In genomic region chr9:125049212-125049611, GRCh38 we compare ENCODE assay signal across 15 cellular contexts.
"Had no signal": no experiment of that assay in that cellular context is flagged by ENCODE, and none has a peak within 500 bp of the region (broad histone marks: within the 10 kb centered on the region; RNA-seq: fewer than 3 reads in every experiment).

No MANE protein-coding gene starts in this region.

- DNase-seq: activated effector memory CD4-positive, alpha-beta T cell treated with Interleukin-2 at 50 U/mL for 16 hours; activated T-cell treated with anti-CD3 and anti-CD28 coated beads, Interleukin-2, amount 50 U/mL, for 1 hour; effector CD8-positive, alpha-beta T cell; naive thymus-derived CD4-positive, alpha-beta T cell; stimulated activated CD4-positive, alpha-beta T cell treated with anti-CD3 and anti-CD28 coated beads, Interleukin-12 subunit alpha, Interleukin-12 subunit beta, amount 100 ng/mL, for 4 hours; stimulated activated naive CD4-positive, alpha-beta T cell treated with Interleukin-2 at 50 U/mL for 16 hours had no signal

- H3K4me3 Mint-ChIP-seq: mesothelial cell of epicardium; naive thymus-derived CD4-positive, alpha-beta T cell; type B pancreatic cell had no signal

- H3K9me3 ChIP-seq: breast epithelium, gastroesophageal sphincter, prostate gland, suprapubic skin had no signal

- H3K27me3 ChIP-seq: breast epithelium, gastroesophageal sphincter, suprapubic skin had no signal

- H3K27ac Mint-ChIP-seq: activated naive CD4-positive, alpha-beta T cell treated with anti-CD3 and anti-CD28 coated beads, Interleukin-2, amount 50 U/mL, for 72 hours; type B pancreatic cell had no signal

- H3K27ac ChIP-seq: breast epithelium, epithelial cell of prostate, gastroesophageal sphincter, prostate gland, suprapubic skin had no signal

- H3K4me3 ChIP-seq: breast epithelium, gastroesophageal sphincter, prostate gland, suprapubic skin had no signal

- H3K36me3 ChIP-seq: breast epithelium, prostate gland had no signal

- H3K36me3 Mint-ChIP-seq: activated naive CD4-positive, alpha-beta T cell treated with anti-CD3 and anti-CD28 coated beads, Interleukin-2, amount 50 U/mL, for 72 hours had no signal

- H3K9me3 Mint-ChIP-seq: activated naive CD4-positive, alpha-beta T cell treated with anti-CD3 and anti-CD28 coated beads, Interleukin-2, amount 50 U/mL, for 72 hours; mesothelial cell of epicardium had no signal

- H3K4me1 ChIP-seq: breast epithelium, gastroesophageal sphincter, prostate gland, suprapubic skin had no signal

- ATAC-seq: activated CD4-positive, CD25-positive, alpha-beta regulatory T cell treated with anti-CD3 and anti-CD28 coated beads, Interleukin-2, amount 50 U/mL, for 24 hours; activated naive CD4-positive, alpha-beta T cell treated with anti-CD3 and anti-CD28 coated beads, Interleukin-2, amount 50 U/mL, for 72 hours; gastroesophageal sphincter; naive thymus-derived CD4-positive, alpha-beta T cell had no signal

- H3K27me3 Mint-ChIP-seq: naive thymus-derived CD4-positive, alpha-beta T cell; type B pancreatic cell had no signal
